Comparison of ENCODE assay signal across 5 cellular contexts in genomic region chr17:7383742-7384488, GRCh38. TPM values are rescaled to one million over a fixed set of nuclear protein-coding genes. Genes with fewer than 3 reads are reported as not detected.
A peak's percentile ranks its signal among the peaks of the same experiment; 100 is the strongest.
DNase-seq lines count a peak whose midpoint lies in the region; ATAC-seq and TF ChIP-seq lines count a peak whose summit lies in the region.

No MANE protein-coding gene starts in this region.

- no peak overlapping the region for H3K27ac Mint-ChIP-seq in glutamatergic neuron (ENCODE audit: unreplicated experiment)

- H3K27me3 Mint-ChIP-seq in glutamatergic neuron (ENCODE audit: unreplicated experiment) = peaks cover 27% of the 10 kb centered on the region

- ATAC-seq in HG02642 (IDR thresholded peaks at IDR 0.05; ENCODE audit: poor library complexity, unreplicated experiment) (peak; percentile 67), GM21825 (IDR thresholded peaks at IDR 0.05; ENCODE audit: unreplicated experiment) (no peak)

- H3K9me3 Mint-ChIP-seq in glutamatergic neuron (ENCODE audit: unreplicated experiment) = peaks cover 25% of the 10 kb centered on the region

- peaks cover 3% of the 10 kb centered on the region for H3K4me1 Mint-ChIP-seq in glutamatergic neuron (ENCODE audit: low read depth, unreplicated experiment)

- peak; percentile 76 for DNase-seq in activated CD4-positive, alpha-beta T cell treated with anti-CD3 and anti-CD28 coated beads, Interleukin-2, amount 50 U/mL, for 1 hour
- DNase-seq in glutamatergic neuron = peak; percentile 82
- DNase-seq in stimulated activated CD4-positive, alpha-beta T cell treated with anti-CD3 and anti-CD28 coated beads, Interleukin-4, amount 100 ng/mL, for 24 hours = peak; percentile 76

- peaks cover 7% of the 10 kb centered on the region for H3K36me3 Mint-ChIP-seq in glutamatergic neuron (ENCODE audit: unreplicated experiment)

- no peak for TF ChIP-seq CTCF in glutamatergic neuron (IDR thresholded peaks at IDR 0.05; ENCODE audit: partially characterized antibody, unreplicated experiment)

- H3K4me3 Mint-ChIP-seq in glutamatergic neuron (ENCODE audit: unreplicated experiment) = no peak overlapping the region

RNA-seq across cellular contexts. Expression of gene TNK1, which starts 3.0 kb away (rescaled TPM):
- 0.34 TPM for total RNA-seq in glutamatergic neuron (ENCODE audit: unreplicated experiment)

RNA-seq across cellular contexts. Expression of gene PLSCR3, which starts 10.4 kb away (rescaled TPM):
- 78.1 TPM for total RNA-seq in glutamatergic neuron (ENCODE audit: unreplicated experiment)

RNA-seq across cellular contexts. Expression of gene TMEM256, which starts 20.0 kb away (rescaled TPM):
- 51.6 TPM for total RNA-seq in glutamatergic neuron (ENCODE audit: unreplicated experiment)

RNA-seq across cellular contexts. Expression of gene NLGN2, which starts 23.7 kb away (rescaled TPM):
- 90.8 TPM for total RNA-seq in glutamatergic neuron (ENCODE audit: unreplicated experiment)

RNA-seq across cellular contexts. Expression of gene TMEM95, which starts 29.0 kb away (rescaled TPM):
- total RNA-seq in glutamatergic neuron (ENCODE audit: unreplicated experiment) = not detected
